ENCODE assay signal across 14 cellular contexts in genomic region chr1:225928186-225929175, GRCh38. TPM values are rescaled to one million over a fixed set of nuclear protein-coding genes. Genes with fewer than 3 reads are reported as not detected.
A peak's percentile ranks its signal among the peaks of the same experiment; 100 is the strongest.
DNase-seq lines count a peak whose midpoint lies in the region; ATAC-seq and TF ChIP-seq lines count a peak whose summit lies in the region.
"Had no signal": no experiment of that assay in that cellular context is flagged by ENCODE, and none has a peak within 500 bp of the region (broad histone marks: within the 10 kb centered on the region; RNA-seq: fewer than 3 reads in every experiment).

No MANE protein-coding gene starts in this region.

- H3K4me3 Mint-ChIP-seq in T-helper 1 cell treated with Interleukin-12 subunit alpha and Interleukin-12 subunit beta and Interleukin-4 antibody, amounts not matched to agents 30 μg/mL and 1 μg/mL, for 36 hours = peak overlapping the region; percentile 37
- H3K4me3 Mint-ChIP-seq: stimulated activated naive B cell treated with anti-CD40 and anti-IgM and Interleukin-4, amounts not matched to agents 10 μg/mL and 1 μg/mL and 100 μg/mL, for 72 hours had no signal

- no peaks in the 10 kb centered on the region for H3K36me3 ChIP-seq in adrenal gland (replicated peaks in 1 of 2)
- no peaks in the 10 kb centered on the region for H3K36me3 ChIP-seq in right lobe of liver
- H3K36me3 ChIP-seq: neutrophil had no signal

- no peak for TF ChIP-seq CTCF in adrenal gland (IDR thresholded peaks at IDR 0.05)
- no peak for TF ChIP-seq CTCF in right lobe of liver (IDR thresholded peaks at IDR 0.05)

- H3K27me3 Mint-ChIP-seq in T-helper 1 cell treated with Interleukin-12 subunit alpha and Interleukin-12 subunit beta and Interleukin-4 antibody, amounts not matched to agents 30 μg/mL and 1 μg/mL, for 36 hours (ENCODE audit: low read depth) = no peaks in the 10 kb centered on the region
- H3K27me3 Mint-ChIP-seq: stimulated activated naive B cell treated with anti-CD40 and anti-IgM and Interleukin-4, amounts not matched to agents 10 μg/mL and 1 μg/mL and 100 μg/mL, for 72 hours had no signal

- H3K36me3 Mint-ChIP-seq in T-helper 1 cell treated with Interleukin-12 subunit alpha and Interleukin-12 subunit beta and Interleukin-4 antibody, amounts not matched to agents 30 μg/mL and 1 μg/mL, for 36 hours (ENCODE audit: low read depth) = no peaks in the 10 kb centered on the region

- 82 to 93% (median 83%) methylated on average over 11 to 14 of the region's 14 CpGs for WGBS in adrenal gland, 4 donors
- 68% methylated on average over 10 of the region's 14 CpGs for WGBS in right lobe of liver (ENCODE audit: insufficient coverage, low coverage, low lambda C conversion rate, missing lambda C conversion rate)

- peak overlapping the region; percentile 81 for H3K27ac Mint-ChIP-seq in T-helper 1 cell treated with Interleukin-12 subunit alpha and Interleukin-12 subunit beta and Interleukin-4 antibody, amounts not matched to agents 30 μg/mL and 1 μg/mL, for 36 hours
- H3K27ac Mint-ChIP-seq: stimulated activated naive B cell treated with anti-CD40 and anti-IgM and Interleukin-4, amounts not matched to agents 10 μg/mL and 1 μg/mL and 100 μg/mL, for 72 hours had no signal

- H3K27ac ChIP-seq in adrenal gland (peak overlapping the region in 2 of 5 donors; percentile 10 to 12), right lobe of liver (no peak overlapping the region)
- H3K27ac ChIP-seq: neutrophil had no signal

- H3K27me3 ChIP-seq in adrenal gland (no peaks in the 10 kb centered on the region), right lobe of liver (no peaks in the 10 kb centered on the region)
- H3K27me3 ChIP-seq: neutrophil had no signal

- peak; percentile 82 for TF ChIP-seq POLR2A in erythroblast (IDR thresholded peaks at IDR 0.05; ENCODE audit: low read length)
- no peak for TF ChIP-seq POLR2A in adrenal gland (IDR thresholded peaks at IDR 0.05)
- TF ChIP-seq POLR2A in right lobe of liver (IDR thresholded peaks at IDR 0.05) = no peak

- ATAC-seq in right lobe of liver = no peak
- ATAC-seq: stimulated activated naive B cell treated with anti-CD40 and anti-IgM and Interleukin-4, amounts not matched to agents 10 μg/mL and 1 μg/mL and 100 μg/mL, for 72 hours had no signal

- intact Hi-C loops in adrenal gland (cut with DNase I) = no loop called here
- intact Hi-C loops in right lobe of liver (cut with DNase I) = no loop called here

- DNase-seq in stimulated activated CD4-positive, alpha-beta T cell treated with anti-CD3 and anti-CD28 coated beads, Interleukin-1b, Interleukin-23, amount 100 ng/mL, for 48 hours = peak; percentile 19
- DNase-seq in stimulated activated CD4-positive, alpha-beta T cell treated with anti-CD3 and anti-CD28 coated beads, Interleukin-12 subunit alpha, Interleukin-12 subunit beta, amount 100 ng/mL, for 4 hours = no peak
- DNase-seq in erythroblast (lab: John Stamatoyannopoulos, UW) (peak; percentile 95 to 99), dermis blood vessel endothelial cell (no peak), adrenal gland (no peak), right lobe of liver (no peak), GOT3 (lab: John Stamatoyannopoulos, UW) (no peak)
- DNase-seq: Caco-2; islet precursor cell; stimulated activated naive B cell treated with anti-CD40 and anti-IgM and Interleukin-4, amounts not matched to agents 10 μg/mL and 1 μg/mL and 100 μg/mL, for 72 hours had no signal

- H3K4me1 ChIP-seq in adrenal gland (replicated peaks in 1 of 2) (peaks cover 6 to 7% of the 10 kb centered on the region in 2 donors), right lobe of liver (no peaks in the 10 kb centered on the region)
- H3K4me1 ChIP-seq: Caco-2 had no signal

- H3K9me3 ChIP-seq in adrenal gland (replicated peaks in 1 of 3) (no peaks in the 10 kb centered on the region), right lobe of liver (no peaks in the 10 kb centered on the region)
- H3K9me3 ChIP-seq: Caco-2, neutrophil had no signal

- H3K4me1 Mint-ChIP-seq in T-helper 1 cell treated with Interleukin-12 subunit alpha and Interleukin-12 subunit beta and Interleukin-4 antibody, amounts not matched to agents 30 μg/mL and 1 μg/mL, for 36 hours (ENCODE audit: low read depth) = peaks cover 29% of the 10 kb centered on the region

- H3K4me3 ChIP-seq in adrenal gland (no peak overlapping the region), right lobe of liver (no peak overlapping the region)

- no peaks in the 10 kb centered on the region for H3K9me3 Mint-ChIP-seq in T-helper 1 cell treated with Interleukin-12 subunit alpha and Interleukin-12 subunit beta and Interleukin-4 antibody, amounts not matched to agents 30 μg/mL and 1 μg/mL, for 36 hours
- H3K9me3 Mint-ChIP-seq: stimulated activated naive B cell treated with anti-CD40 and anti-IgM and Interleukin-4, amounts not matched to agents 10 μg/mL and 1 μg/mL and 100 μg/mL, for 72 hours had no signal

RNA-seq across cellular contexts. Expression of gene PYCR2, which starts 4.4 kb away (rescaled TPM):
- total RNA-seq in dermis blood vessel endothelial cell (35.7 and 41.1 TPM in 2 replicates), adrenal gland (100 to 1,000 TPM in 2 of 8 donors, 10 to 100 TPM in 6; 76.0 to 135 (median 85.1) TPM), right lobe of liver (10 to 100 TPM; 20.0 to 42.6 (median 24.9) TPM)
- polyA plus RNA-seq in adrenal gland = 100 to 1,000 TPM in 1 of 3 donors, 10 to 100 TPM in 2; 82.5 to 122 (median 85.3) TPM

RNA-seq across cellular contexts. Expression of gene LEFTY2, which starts 12.5 kb away (rescaled TPM):
- total RNA-seq in dermis blood vessel endothelial cell (under 0.01 TPM in 1 of 2 replicates, not detected in the other), adrenal gland (1 to 10 TPM in 2 of 8 donors, under 1 TPM in 5, not detected in 1; 0.38 to 1.8 (median 0.78) TPM), right lobe of liver (under 1 TPM in 1 of 6 experiments, not detected in 5; 0.31 TPM)
- polyA plus RNA-seq in adrenal gland = under 1 TPM; 0.16 to 0.57 (median 0.54) TPM
- total RNA-seq: activated CD8-positive, alpha-beta memory T cell treated with anti-CD3 and anti-CD28 coated beads for 36 hours; bronchial epithelial cell; Caco-2 had no signal

RNA-seq across cellular contexts. Expression of gene LEFTY1, which starts 39.5 kb away (rescaled TPM):
- total RNA-seq in dermis blood vessel endothelial cell (0.19 TPM in 1 of 2 replicates, not detected in the other), adrenal gland (1 to 10 TPM in 2 of 8 donors, under 1 TPM in 2, not detected in 4; 0.47 to 1.5 (median 0.91) TPM), right lobe of liver (1 to 10 TPM in 1 of 6 experiments, under 1 TPM in 3, not detected in 2; 0.29 to 1.1 (median 0.54) TPM)
- polyA plus RNA-seq in adrenal gland = under 1 TPM in 2 of 3 donors, not detected in 1; 0.15 to 0.27 TPM
- total RNA-seq: activated CD8-positive, alpha-beta memory T cell treated with anti-CD3 and anti-CD28 coated beads for 36 hours; bronchial epithelial cell; Caco-2 had no signal

RNA-seq across cellular contexts. Expression of gene TMEM63A, which starts 46.3 kb away (rescaled TPM):
- total RNA-seq in dermis blood vessel endothelial cell (12.4 and 15.0 TPM in 2 replicates), adrenal gland (10 to 100 TPM; 15.8 to 80.4 (median 57.4) TPM), right lobe of liver (10 to 100 TPM; 32.1 to 81.5 (median 44.9) TPM)
- 10 to 100 TPM; 20.8 to 96.9 (median 48.1) TPM for polyA plus RNA-seq in adrenal gland

Comparison
In these comparisons a context has a peak if more than half of its experiments do, and no peak if none do; other contexts are left out.
1. DNase-seq: peak in stimulated activated CD4-positive, alpha-beta T cell treated with anti-CD3 and anti-CD28 coated beads, Interleukin-1b, Interleukin-23, amount 100 ng/mL, for 48 hours (single experiment) and erythroblast (2 of 2); none in stimulated activated CD4-positive, alpha-beta T cell treated with anti-CD3 and anti-CD28 coated beads, Interleukin-12 subunit alpha, Interleukin-12 subunit beta, amount 100 ng/mL, for 4 hours (single experiment), dermis blood vessel endothelial cell (single experiment), adrenal gland (0 of 7), right lobe of liver (0 of 3) and GOT3 (single experiment).